In the genomic region with DNA sequence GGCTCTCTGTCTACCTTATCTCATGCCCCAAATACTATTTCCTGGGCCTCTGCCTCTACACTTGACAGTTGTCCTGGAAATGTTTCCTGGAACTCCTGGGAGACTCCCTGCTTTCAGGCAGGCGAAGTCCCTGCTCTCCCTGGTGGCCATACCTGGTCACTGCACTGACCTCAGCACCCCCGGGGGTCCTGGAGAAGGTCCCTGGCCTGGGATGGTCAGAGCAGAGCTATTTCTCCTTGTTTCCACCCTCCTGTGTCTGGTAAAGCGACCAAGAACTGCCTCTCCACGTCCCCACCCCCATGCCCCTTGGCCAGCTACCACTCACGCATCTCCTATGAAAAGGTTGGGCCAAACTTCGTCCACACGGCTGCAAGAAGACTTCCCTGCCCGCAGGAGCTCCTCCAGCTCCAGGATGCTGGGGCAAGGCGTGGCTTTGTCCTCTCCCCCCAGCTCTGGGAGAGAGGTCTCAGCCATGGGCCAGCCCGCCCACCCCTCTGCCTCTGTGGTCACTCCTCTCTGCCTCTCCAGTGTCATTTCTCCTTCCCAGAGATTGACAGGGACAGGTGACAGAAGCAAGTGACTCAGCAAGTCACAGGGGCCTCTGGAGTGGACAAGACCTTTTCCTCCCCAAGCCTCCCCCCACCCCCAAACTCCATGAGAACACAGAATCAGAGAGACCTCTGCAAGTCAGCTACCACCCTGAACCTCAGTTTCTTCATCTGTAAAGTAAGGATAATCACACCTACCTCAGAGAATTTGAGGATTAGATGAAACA, we compare ENCODE assay signal across 1 cellular context.
TF ChIP-seq lines count a peak whose summit lies in the region.

No MANE protein-coding gene starts in this region.

TF ChIP-seq in K562, 482 proteins besides CTCF, POLR2A, EP300 and RAD21 (continued from another document and continues in another):
- TF ChIP-seq, protein P1, sequence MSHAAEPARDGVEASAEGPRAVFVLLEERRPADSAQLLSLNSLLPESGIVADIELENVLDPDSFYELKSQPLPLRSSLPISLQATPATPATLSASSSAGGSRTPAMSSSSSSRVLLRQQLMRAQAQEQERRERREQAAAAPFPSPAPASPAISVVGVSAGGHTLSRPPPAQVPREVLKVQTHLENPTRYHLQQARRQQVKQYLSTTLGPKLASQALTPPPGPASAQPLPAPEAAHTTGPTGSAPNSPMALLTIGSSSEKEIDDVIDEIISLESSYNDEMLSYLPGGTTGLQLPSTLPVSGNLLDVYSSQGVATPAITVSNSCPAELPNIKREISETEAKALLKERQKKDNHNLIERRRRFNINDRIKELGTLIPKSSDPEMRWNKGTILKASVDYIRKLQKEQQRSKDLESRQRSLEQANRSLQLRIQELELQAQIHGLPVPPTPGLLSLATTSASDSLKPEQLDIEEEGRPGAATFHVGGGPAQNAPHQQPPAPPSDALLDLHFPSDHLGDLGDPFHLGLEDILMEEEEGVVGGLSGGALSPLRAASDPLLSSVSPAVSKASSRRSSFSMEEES (CRISPR knock-in tag; IDR thresholded peaks at IDR 0.05), result no peak
- TF ChIP-seq ZNF175 (CRISPR knock-in tag; IDR thresholded peaks at IDR 0.05; ENCODE audit: low read depth) (no peak), SUPT5H (IDR thresholded peaks at IDR 0.05) (peak; percentile 68), CAMTA2 (CRISPR knock-in tag; conservative IDR thresholded peaks at IDR 0.05) (no peak), ZNF140 (CRISPR knock-in tag; IDR thresholded peaks at IDR 0.05) (no peak), ZNF445 (CRISPR knock-in tag; IDR thresholded peaks at IDR 0.05; ENCODE audit: low read depth) (no peak), ZKSCAN8 (CRISPR knock-in tag; IDR thresholded peaks at IDR 0.05) (no peak), FOXJ2 (tag; IDR thresholded peaks at IDR 0.05) (no peak), ZNF444 (CRISPR knock-in tag; IDR thresholded peaks at IDR 0.05) (no peak), MYNN (IDR thresholded peaks at IDR 0.05) (no peak), MYNN (CRISPR knock-in tag; IDR thresholded peaks at IDR 0.05) (no peak), NRF1 (conservative IDR thresholded peaks at IDR 0.05 in 1 of 2, IDR thresholded peaks at IDR 0.05 in 1 of 2) (peak; percentile 29 to 57), LARP7 (IDR thresholded peaks at IDR 0.05) (no peak), FOXM1 (IDR thresholded peaks at IDR 0.05; ENCODE audit: low read depth) (no peak), FOXM1 (CRISPR knock-in tag; IDR thresholded peaks at IDR 0.05; ENCODE audit: low read depth) (no peak), HDAC2 (IDR thresholded peaks at IDR 0.05) (no peak), THRA (IDR thresholded peaks at IDR 0.05) (no peak), SLC30A9 (CRISPR knock-in tag; IDR thresholded peaks at IDR 0.05) (no peak), DMBX1 (CRISPR knock-in tag; IDR thresholded peaks at IDR 0.05; ENCODE audit: borderline replicate concordance) (peak; percentile 21; the same call in 1 of the 2 replicates), SRSF7 (optimal IDR thresholded peaks at IDR 0.05; ENCODE audit: low read depth, low read length) (no peak), SMARCA5 (IDR thresholded peaks at IDR 0.05) (0 out of 2 replicates have a peak, but pooled peaks have one; percentile 51), RAD51 (IDR thresholded peaks at IDR 0.05; ENCODE audit: borderline replicate concordance, low read depth) (peak; percentile 71; the same call in 1 of the 2 replicates), BCOR (IDR thresholded peaks at IDR 0.05) (no peak), ZBTB33 (CRISPR knock-in tag; IDR thresholded peaks at IDR 0.05) (no peak), MTA2 (IDR thresholded peaks at IDR 0.05; ENCODE audit: low read depth) (peak; percentile 20; the same call in 1 of the 2 replicates), NR2F6 (CRISPR knock-in tag; IDR thresholded peaks at IDR 0.05) (no peak), GATAD2B (IDR thresholded peaks at IDR 0.05; ENCODE audit: borderline replicate concordance) (no peak), SREBF1 (IDR thresholded peaks at IDR 0.05; ENCODE audit: borderline replicate concordance, low read depth, low read length) (no peak), HDGF (IDR thresholded peaks at IDR 0.05) (0 out of 2 replicates have a peak, but pooled peaks have one; percentile 56), TAF7 (tag; IDR thresholded peaks at IDR 0.05) (no peak), ZNF165 (CRISPR knock-in tag; IDR thresholded peaks at IDR 0.05; ENCODE audit: borderline replicate concordance) (no peak), ZNF143 (CRISPR knock-in tag; IDR thresholded peaks at IDR 0.05) (peak; percentile 32; the same call in 1 of the 2 replicates), MXD1 (CRISPR knock-in tag; IDR thresholded peaks at IDR 0.05; ENCODE audit: borderline replicate concordance, poor library complexity, severe bottlenecking) (no peak), SIN3A (IDR thresholded peaks at IDR 0.05; ENCODE audit: borderline replicate concordance in 2 of 2, control insufficient read depth in 1 of 2, low read depth in 2 of 2, low read length in 2 of 2) (0 out of 4 replicates have a peak, but pooled peaks of 1 of the 2 experiments have one; percentile 31), ATF1 (CRISPR knock-in tag; IDR thresholded peaks at IDR 0.05) (no peak), ATF1 (tag; IDR thresholded peaks at IDR 0.05) (peak; percentile 60), TFAP4 (CRISPR knock-in tag; IDR thresholded peaks at IDR 0.05; ENCODE audit: borderline replicate concordance) (peak; percentile 65), NCOA1 (IDR thresholded peaks at IDR 0.05; ENCODE audit: low read depth) (0 out of 2 replicates have a peak, but pooled peaks have one; percentile 35), ZNF239 (CRISPR knock-in tag; IDR thresholded peaks at IDR 0.05) (no peak)
- TF ChIP-seq, protein P2, sequence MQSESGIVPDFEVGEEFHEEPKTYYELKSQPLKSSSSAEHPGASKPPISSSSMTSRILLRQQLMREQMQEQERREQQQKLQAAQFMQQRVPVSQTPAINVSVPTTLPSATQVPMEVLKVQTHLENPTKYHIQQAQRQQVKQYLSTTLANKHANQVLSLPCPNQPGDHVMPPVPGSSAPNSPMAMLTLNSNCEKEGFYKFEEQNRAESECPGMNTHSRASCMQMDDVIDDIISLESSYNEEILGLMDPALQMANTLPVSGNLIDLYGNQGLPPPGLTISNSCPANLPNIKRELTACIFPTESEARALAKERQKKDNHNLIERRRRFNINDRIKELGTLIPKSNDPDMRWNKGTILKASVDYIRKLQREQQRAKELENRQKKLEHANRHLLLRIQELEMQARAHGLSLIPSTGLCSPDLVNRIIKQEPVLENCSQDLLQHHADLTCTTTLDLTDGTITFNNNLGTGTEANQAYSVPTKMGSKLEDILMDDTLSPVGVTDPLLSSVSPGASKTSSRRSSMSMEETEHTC (IDR thresholded peaks at IDR 0.05), result no peak
- TF ChIP-seq, protein P3, sequence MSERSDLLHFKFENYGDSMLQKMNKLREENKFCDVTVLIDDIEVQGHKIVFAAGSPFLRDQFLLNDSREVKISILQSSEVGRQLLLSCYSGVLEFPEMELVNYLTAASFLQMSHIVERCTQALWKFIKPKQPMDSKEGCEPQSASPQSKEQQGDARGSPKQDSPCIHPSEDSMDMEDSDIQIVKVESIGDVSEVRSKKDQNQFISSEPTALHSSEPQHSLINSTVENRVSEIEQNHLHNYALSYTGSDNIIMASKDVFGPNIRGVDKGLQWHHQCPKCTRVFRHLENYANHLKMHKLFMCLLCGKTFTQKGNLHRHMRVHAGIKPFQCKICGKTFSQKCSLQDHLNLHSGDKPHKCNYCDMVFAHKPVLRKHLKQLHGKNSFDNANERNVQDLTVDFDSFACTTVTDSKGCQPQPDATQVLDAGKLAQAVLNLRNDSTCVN (CRISPR knock-in tag; IDR thresholded peaks at IDR 0.05), result no peak
- TF ChIP-seq, protein P4, sequence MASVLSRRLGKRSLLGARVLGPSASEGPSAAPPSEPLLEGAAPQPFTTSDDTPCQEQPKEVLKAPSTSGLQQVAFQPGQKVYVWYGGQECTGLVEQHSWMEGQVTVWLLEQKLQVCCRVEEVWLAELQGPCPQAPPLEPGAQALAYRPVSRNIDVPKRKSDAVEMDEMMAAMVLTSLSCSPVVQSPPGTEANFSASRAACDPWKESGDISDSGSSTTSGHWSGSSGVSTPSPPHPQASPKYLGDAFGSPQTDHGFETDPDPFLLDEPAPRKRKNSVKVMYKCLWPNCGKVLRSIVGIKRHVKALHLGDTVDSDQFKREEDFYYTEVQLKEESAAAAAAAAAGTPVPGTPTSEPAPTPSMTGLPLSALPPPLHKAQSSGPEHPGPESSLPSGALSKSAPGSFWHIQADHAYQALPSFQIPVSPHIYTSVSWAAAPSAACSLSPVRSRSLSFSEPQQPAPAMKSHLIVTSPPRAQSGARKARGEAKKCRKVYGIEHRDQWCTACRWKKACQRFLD (CRISPR knock-in tag; IDR thresholded peaks at IDR 0.05), result peak; percentile 75; the same call in 1 of the 2 replicates
